8 cellular contexts compared by ENCODE assay signal in the genomic region with DNA sequence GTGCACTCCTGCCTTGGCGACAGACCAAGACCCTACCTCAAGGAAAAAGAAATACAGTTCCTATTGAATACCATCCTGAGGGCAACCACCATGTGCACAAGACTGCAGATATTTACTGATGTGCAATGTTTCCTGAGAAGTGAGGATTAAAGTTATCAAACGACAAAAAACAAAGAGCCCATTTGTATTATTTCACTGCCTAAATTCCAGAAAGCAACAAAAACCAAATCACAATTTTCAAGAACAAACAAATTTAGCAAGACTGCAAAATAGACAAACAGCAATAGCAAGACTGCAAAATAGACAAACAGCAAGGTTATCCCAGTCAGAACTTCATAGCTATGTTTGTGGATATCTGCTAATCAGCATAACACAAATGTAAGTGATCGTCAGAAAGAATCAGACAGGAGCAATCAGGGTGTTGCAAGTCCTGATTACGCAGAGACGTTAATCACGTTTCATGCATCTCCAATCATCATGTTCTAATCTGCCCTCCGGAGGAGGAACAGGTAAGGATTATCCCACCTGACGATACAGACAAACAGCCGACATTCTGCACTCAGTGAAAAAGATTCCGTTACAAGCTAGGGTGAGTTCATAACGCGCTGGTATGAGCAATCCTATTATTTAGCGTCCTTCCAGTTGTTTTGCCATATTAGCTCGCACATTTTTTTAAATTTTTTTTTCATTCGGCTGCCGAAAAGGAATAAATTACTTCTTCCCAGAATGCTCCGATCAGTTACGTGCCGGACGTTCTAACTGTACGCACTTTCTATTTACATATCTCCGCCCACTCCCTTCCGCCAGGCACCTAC. TPM values are rescaled to one million over a fixed set of nuclear protein-coding genes. Genes with fewer than 3 reads are reported as not detected.
DNase-seq lines count a peak whose midpoint lies in the region; ATAC-seq, FAIRE-seq and TF ChIP-seq lines count a peak whose summit lies in the region.

No MANE protein-coding gene starts in this region.

- intact Hi-C loops in mammary epithelial cell (cut with micrococcal nuclease) = loop anchor here (1.0 to 2.0 kb wide), 7 partner anchors 9 to 75 kb away; a partner anchor contains a TSS

- TF ChIP-seq CTCF in AG09309 (IDR thresholded peaks at IDR 0.05; ENCODE audit: control insufficient read depth, insufficient read depth, low read depth, low read length, missing control alignments) (no peak), mammary epithelial cell (conservative IDR thresholded peaks at IDR 0.05 in 1 of 2, IDR thresholded peaks at IDR 0.05 in 1 of 2; ENCODE audit: extremely low read depth in 1 of 2, insufficient read depth in 1 of 2, low read depth in 1 of 2, low read length in 2 of 2) (no peak)

- H3K9ac ChIP-seq in mammary epithelial cell (ENCODE audit: insufficient read depth, low read length) (peak overlapping the region; percentile 98), skeletal muscle tissue (ENCODE audit: low read depth in 1 of 3, low read length in 3 of 3) (peak overlapping the region; percentile 70 to 87 (median 82))

- under 1% methylated on average over 23 of the region's 23 CpGs for WGBS in mammary epithelial cell (ENCODE audit: low coverage, missing lambda C conversion rate)

- H3K27ac ChIP-seq in mammary epithelial cell (ENCODE audit: insufficient read depth, low read depth, low read length) (peak overlapping the region; percentile 100), skeletal muscle tissue (ENCODE audit: low read depth, low read length) (peak overlapping the region; percentile 83)

- no peaks in the 10 kb centered on the region for H3K36me3 ChIP-seq in mammary epithelial cell (ENCODE audit: insufficient read depth, low read length)
- H3K36me3 ChIP-seq in skeletal muscle tissue (ENCODE audit: control insufficient read depth in 3 of 3, insufficient read depth in 3 of 3, low read length in 3 of 3) = no peaks in the 10 kb centered on the region

- no peaks in the 10 kb centered on the region for H3K9me3 ChIP-seq in mammary epithelial cell (replicated peaks; ENCODE audit: insufficient read depth, low read length)
- no peaks in the 10 kb centered on the region for H3K9me3 ChIP-seq in skeletal muscle tissue (ENCODE audit: control insufficient read depth in 3 of 3, low read length in 3 of 3)

- DNase-seq in AG09309 (ENCODE audit: low read depth) (peak; percentile 90), NCI-H2107 treated with DMSO at 0.1 percent for 48 hours (lab: John Stamatoyannopoulos, UW; ENCODE audit: unreplicated experiment) (peak; percentile 83), mammary epithelial cell (peak; percentile 99), iPS-NIHi11 (ENCODE audit: low spot score) (peak; percentile 68)

- H3K27me3 ChIP-seq in mammary epithelial cell (ENCODE audit: insufficient read depth, low read length) (no peaks in the 10 kb centered on the region), skeletal muscle tissue (ENCODE audit: control insufficient read depth in 3 of 3, insufficient read depth in 3 of 3, low read length in 3 of 3) (no peaks in the 10 kb centered on the region)

- H3K4me1 ChIP-seq in mammary epithelial cell (ENCODE audit: insufficient read depth, low read length) (peaks cover 25% of the 10 kb centered on the region), skeletal muscle tissue (ENCODE audit: control insufficient read depth in 3 of 3, insufficient read depth in 3 of 3, low read length in 3 of 3) (peaks cover 20 to 28% (median 28%) of the 10 kb centered on the region in 3 donors)

- dilution Hi-C loops in mammary epithelial cell (cut with HindIII; ENCODE audit: low sequenced_read_pairs) = no loop called here

- no peaks in the 10 kb centered on the region for H4K20me1 ChIP-seq in mammary epithelial cell (ENCODE audit: insufficient read depth, low read length)

- peaks cover 18% of the 10 kb centered on the region for H3K79me2 ChIP-seq in mammary epithelial cell (ENCODE audit: insufficient read depth, low read length)

- peak overlapping the region; percentile 18 for H3K4me3 ChIP-seq in AG09309 (ENCODE audit: control insufficient read depth, low read depth, low read length)
- peak overlapping the region; percentile 38 to 53 (median 48) for H3K4me3 ChIP-seq in mammary epithelial cell (replicated peaks in 1 of 3; ENCODE audit: insufficient read depth in 1 of 3, low read depth in 2 of 3, low read length in 3 of 3)
- H3K4me3 ChIP-seq in skeletal muscle tissue (ENCODE audit: low read length in 3 of 3) = peak overlapping the region; percentile 36 to 76 (median 70)

- FAIRE-seq in TTC549 (lab: Jason Lieb, UNC) = peak; percentile 89

- in situ Hi-C loops in mammary epithelial cell (cut with MboI; ENCODE audit: low sequenced_read_pairs in 2 of 2) = no loop called here

- TSS peak; percentile 96 for BruUV-seq in mammary epithelial cell (replicated peaks; lab: Mats Ljungman, UMichigan)

- CTCF ChIA-PET in mammary epithelial cell (lab: Charles Lee; ENCODE audit: low non-redundant PET) = interaction anchor here (0.7 kb wide), 1 partner anchor 34 kb away, joined by 3 read pairs; no protein-coding TSS in a partner anchor

- ATAC-seq in GM18868 (IDR thresholded peaks at IDR 0.05; ENCODE audit: unreplicated experiment) (peak; percentile 59), HG03097 (IDR thresholded peaks at IDR 0.05; ENCODE audit: low FRiP score, unreplicated experiment) (peak; percentile 60)

- peak overlapping the region; percentile 71 for H2AFZ ChIP-seq in mammary epithelial cell (ENCODE audit: low read depth, low read length)

- H3K4me2 ChIP-seq in mammary epithelial cell (ENCODE audit: insufficient read depth, low read depth, low read length) = peak overlapping the region; percentile 86

RNA-seq across cellular contexts. Expression of a gene that starts 2.9 kb away (rescaled TPM):
- total RNA-seq in mammary epithelial cell (10 to 100 TPM; 23.8 to 24.0 TPM), skeletal muscle tissue (25.1 TPM)
- polyA plus RNA-seq in mammary epithelial cell = 32.2 TPM
- 50.2 TPM for polyA minus RNA-seq in mammary epithelial cell

RNA-seq across cellular contexts. Expression of a gene that starts 10.5 kb away (rescaled TPM):
- total RNA-seq in mammary epithelial cell (10 to 100 TPM in 1 of 2 donors, 1 to 10 TPM in 1; 9.2 to 30.8 TPM), skeletal muscle tissue (8.4 TPM)
- 7.2 TPM for polyA plus RNA-seq in mammary epithelial cell
- polyA minus RNA-seq in mammary epithelial cell = 18.0 TPM

RNA-seq across cellular contexts. Expression of a gene that starts 16.7 kb away (rescaled TPM):
- total RNA-seq in mammary epithelial cell (1 to 10 TPM; 4.9 to 8.8 TPM), skeletal muscle tissue (4.7 TPM)
- polyA plus RNA-seq in mammary epithelial cell = 6.5 TPM
- 3.9 TPM for polyA minus RNA-seq in mammary epithelial cell

RNA-seq across cellular contexts. Expression of a gene that starts 21.1 kb away (rescaled TPM):
- total RNA-seq in mammary epithelial cell (10 to 100 TPM; 26.8 to 97.9 TPM), skeletal muscle tissue (37.1 TPM)
- 16.8 TPM for polyA plus RNA-seq in mammary epithelial cell
- polyA minus RNA-seq in mammary epithelial cell = 96.6 TPM

RNA-seq across cellular contexts. Expression of a gene that starts 37.1 kb away (rescaled TPM):
- total RNA-seq in mammary epithelial cell = 10 to 100 TPM in 1 of 2 donors, 1 to 10 TPM in 1; 1.8 to 59.3 TPM
- polyA plus RNA-seq in mammary epithelial cell = 62.1 TPM
- polyA minus RNA-seq in mammary epithelial cell = 99.5 TPM
- total RNA-seq in skeletal muscle tissue = 5.7 TPM

Comparison
In these comparisons a context has a peak if more than half of its experiments do, and no peak if none do; other contexts are left out.
1. Peak in every context shown above with its lines: DNase-seq, ATAC-seq, H3K4me3 ChIP-seq and H3K27ac ChIP-seq.
2. H3K4me3 ChIP-seq: peak in every context shown above with its lines; median percentile 70 in skeletal muscle tissue; 48 in mammary epithelial cell; 18 in AG09309.